13 cellular contexts compared by ENCODE assay signal in the genomic region with DNA sequence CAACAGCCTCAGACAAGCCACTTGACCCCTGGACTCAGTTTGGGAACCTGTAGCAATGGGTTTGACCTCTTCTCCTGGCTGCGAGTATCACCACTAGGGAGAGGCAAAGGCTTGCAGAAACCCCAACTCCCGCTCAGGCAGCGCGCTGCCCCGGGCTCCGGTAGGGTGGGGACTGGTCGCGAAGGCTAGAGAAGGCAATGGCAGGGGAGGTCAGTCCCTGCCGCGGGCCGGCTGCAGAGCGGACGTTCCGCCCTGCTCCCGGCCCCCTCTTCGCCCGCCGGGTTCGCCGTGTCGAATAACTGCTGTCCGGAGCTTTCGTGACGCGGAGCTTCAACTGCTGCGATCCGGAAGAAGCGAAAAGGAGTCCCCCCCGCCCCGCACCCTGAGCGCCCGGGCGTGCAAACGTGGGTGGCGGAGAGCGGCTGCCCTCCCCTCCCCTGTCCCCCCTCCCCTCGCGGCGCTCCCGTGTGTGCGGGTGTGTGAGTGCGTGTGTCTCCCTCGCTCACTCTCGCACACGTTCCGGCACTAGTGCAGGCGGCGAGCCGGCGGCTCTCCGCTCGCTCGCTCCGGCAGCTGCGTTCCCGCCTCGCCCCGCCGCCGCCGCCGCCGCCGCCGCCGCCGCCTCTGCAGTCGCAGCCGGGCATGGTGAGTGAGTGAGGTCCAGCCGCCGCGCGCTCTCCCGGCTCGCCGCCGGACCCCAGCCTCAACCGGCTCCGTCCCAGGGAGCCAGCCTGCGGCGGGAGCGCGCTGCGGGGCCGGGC. TPM values are rescaled to one million over a fixed set of nuclear protein-coding genes. Genes with fewer than 3 reads are reported as not detected.
A peak's percentile ranks its signal among the peaks of the same experiment; 100 is the strongest.
DNase-seq lines count a peak whose midpoint lies in the region; ATAC-seq and TF ChIP-seq lines count a peak whose summit lies in the region.
"Had no signal": no experiment of that assay in that cellular context is flagged by ENCODE, and none has a peak within 500 bp of the region (broad histone marks: within the 10 kb centered on the region; RNA-seq: fewer than 3 reads in every experiment).

No MANE protein-coding gene starts in this region.

- H3K27me3 ChIP-seq in left ventricle myocardium inferior (ENCODE audit: low read depth) (peaks cover 98% of the 10 kb centered on the region), neural cell (ENCODE audit: insufficient read depth, low read depth, low read length) (peaks cover 52% of the 10 kb centered on the region), upper lobe of right lung (peaks cover 42% of the 10 kb centered on the region)

- H2AFZ ChIP-seq in neural cell (ENCODE audit: low read depth, low read length), result no peak overlapping the region

- no peaks in the 10 kb centered on the region for H3K9me3 ChIP-seq in left ventricle myocardium inferior (replicated peaks)
- no peaks in the 10 kb centered on the region for H3K9me3 ChIP-seq in neural cell (ENCODE audit: low read length)
- no peaks in the 10 kb centered on the region for H3K9me3 ChIP-seq in upper lobe of right lung

- H3K4me1 ChIP-seq in left ventricle myocardium inferior, result peaks cover 10% of the 10 kb centered on the region
- H3K4me1 ChIP-seq in upper lobe of right lung, result no peaks in the 10 kb centered on the region

- H3K4me2 ChIP-seq in neural cell (ENCODE audit: low read length), result peak overlapping the region; percentile 39

- TF ChIP-seq CTCF in left ventricle myocardium inferior (IDR thresholded peaks at IDR 0.05; ENCODE audit: borderline replicate concordance), result peak; percentile 12
- peak; percentile 64 for TF ChIP-seq CTCF in neural cell (IDR thresholded peaks at IDR 0.05; ENCODE audit: poor library complexity, severe bottlenecking)
- TF ChIP-seq CTCF in upper lobe of right lung (IDR thresholded peaks at IDR 0.05), result no peak

- no peaks in the 10 kb centered on the region for H3K79me2 ChIP-seq in neural cell (replicated peaks; ENCODE audit: insufficient read depth, low read length)

- H3K9me2 ChIP-seq in neural cell (ENCODE audit: insufficient read depth, low read length), result no peaks in the 10 kb centered on the region

- H3K27ac ChIP-seq in left ventricle myocardium inferior (replicated peaks), result peak overlapping the region; percentile 70
- no peak overlapping the region for H3K27ac ChIP-seq in neural cell (ENCODE audit: low read length)
- no peak overlapping the region for H3K27ac ChIP-seq in upper lobe of right lung
- H3K27ac ChIP-seq: 22Rv1 had no signal

- peak overlapping the region; percentile 63 for H3K4me3 ChIP-seq in left ventricle myocardium inferior
- H3K4me3 ChIP-seq in neural cell (ENCODE audit: low read length), result peak overlapping the region; percentile 87
- H3K4me3 ChIP-seq in upper lobe of right lung, result peak overlapping the region; percentile 23

- DNase-seq in DMS 273 (lab: John Stamatoyannopoulos, UW; ENCODE audit: unreplicated experiment), result peak; percentile 80
- DNase-seq in DMS 273 treated with DMSO at 0.1 percent for 48 hours (lab: John Stamatoyannopoulos, UW), result no peak
- no peak for DNase-seq in left ventricle myocardium inferior
- DNase-seq in upper lobe of right lung, result no peak
- no peak for DNase-seq in HT-29 (ENCODE audit: low spot score)
- DNase-seq: activated CD8-positive, alpha-beta memory T cell treated with anti-CD3 and anti-CD28 coated beads, Interleukin-2, amount 50 U/mL, for 48 hours; central memory CD4-positive, alpha-beta T cell; GF-D8 had no signal

- intact Hi-C loops in left ventricle myocardium inferior (cut with micrococcal nuclease), result no loop called here
- intact Hi-C loops in upper lobe of right lung (cut with DNase I), result no loop called here

- no peaks in the 10 kb centered on the region for H4K20me1 ChIP-seq in neural cell (ENCODE audit: insufficient read depth)

- no peak for TF ChIP-seq EP300 in neural cell (conservative IDR thresholded peaks at IDR 0.05; ENCODE audit: poor library complexity, severe bottlenecking)

- no peaks in the 10 kb centered on the region for H3F3A ChIP-seq in neural cell (ENCODE audit: insufficient read depth, low read length, poor library complexity, severe bottlenecking)

- H3K36me3 ChIP-seq in left ventricle myocardium inferior, result no peaks in the 10 kb centered on the region
- no peaks in the 10 kb centered on the region for H3K36me3 ChIP-seq in neural cell (ENCODE audit: insufficient read depth, low read length)
- H3K36me3 ChIP-seq in upper lobe of right lung, result no peaks in the 10 kb centered on the region

- peak overlapping the region; percentile 62 for H3K9ac ChIP-seq in neural cell (ENCODE audit: low read length)

- ATAC-seq in upper lobe of right lung, result peak; percentile 7
- no peak for ATAC-seq in HG02852 (IDR thresholded peaks at IDR 0.05; ENCODE audit: unreplicated experiment)
- no peak for ATAC-seq in HG02840 (IDR thresholded peaks at IDR 0.05; ENCODE audit: low FRiP score, unreplicated experiment)
- ATAC-seq: stimulated activated effector memory CD8-positive, alpha-beta T cell treated with anti-CD3 and anti-CD28 coated beads, Interleukin-12 subunit alpha, Interleukin-12 subunit beta, amount 100 ng/mL, for 72 hours had no signal

- TF ChIP-seq RAD21 in neural cell (conservative IDR thresholded peaks at IDR 0.05), result peak; percentile 62

TF ChIP-seq in neural cell, 6 proteins besides CTCF, POLR2A, EP300 and RAD21:
- TF ChIP-seq MXI1 (conservative IDR thresholded peaks at IDR 0.05; ENCODE audit: poor library complexity, severe bottlenecking) (peak; percentile 70), POLR2AphosphoS5 (IDR thresholded peaks at IDR 0.05) (no peak), EZH2 (IDR thresholded peaks at IDR 0.05; ENCODE audit: borderline replicate concordance, insufficient read depth, low read length, poor library complexity, severe bottlenecking) (no peak), REST (IDR thresholded peaks at IDR 0.05; ENCODE audit: borderline replicate concordance) (no peak), TAF1 (IDR thresholded peaks at IDR 0.05; ENCODE audit: low read depth) (no peak), SMC3 (conservative IDR thresholded peaks at IDR 0.05; ENCODE audit: poor library complexity) (peak; percentile 54)

RNA-seq across cellular contexts. Expression of gene SHISA6, which starts 0.8 kb away (rescaled TPM):
- total RNA-seq in left ventricle myocardium inferior (0.66 TPM), upper lobe of right lung (not detected)
- polyA plus RNA-seq in neural cell, result 1.8 and 2.5 TPM in 2 replicates
- polyA minus RNA-seq in neural cell, result 7.3 and 10.4 TPM in 2 replicates
- total RNA-seq in HT-29 (2014; rRNA removed; shearing (Covaris generic)), result not detected in 2 replicates

Comparison
In these comparisons a context has a peak if more than half of its experiments do, and no peak if none do; other contexts are left out.
1. H3K4me3 ChIP-seq: peak in every context shown above with its lines; median percentile 87 in neural cell; 63 in left ventricle myocardium inferior; 23 in upper lobe of right lung.